ENCODE assay signal across 8 cellular contexts in genomic region chr7:2758673-2759603, GRCh38.
DNase-seq lines count a peak whose midpoint lies in the region; ATAC-seq and TF ChIP-seq lines count a peak whose summit lies in the region.

No MANE protein-coding gene starts in this region.

- TF ChIP-seq CTCF in PC-9 (conservative IDR thresholded peaks at IDR 0.05): no peak
- no peak for TF ChIP-seq CTCF in epithelial cell of esophagus (IDR thresholded peaks at IDR 0.05; ENCODE audit: insufficient read depth, low read depth, low read length, missing control alignments)

- peak overlapping the region; percentile 4; the same call in 1 of the 2 replicates for H3K4me3 ChIP-seq in GM08714 (ENCODE audit: low read length)
- H3K4me3 ChIP-seq in PC-9: peak overlapping the region; percentile 37; the same call in 1 of the 2 replicates
- no peak overlapping the region for H3K4me3 ChIP-seq in epithelial cell of esophagus (ENCODE audit: low read length)
- peak overlapping the region in 1 of 3 donors; percentile 6 for H3K4me3 ChIP-seq in skeletal muscle tissue (ENCODE audit: low read length in 3 of 3)

- no peak overlapping the region for H2AFZ ChIP-seq in PC-9

- peaks cover 62% of the 10 kb centered on the region for H3K79me2 ChIP-seq in PC-9 (ENCODE audit: low read depth)

- H3K9me3 ChIP-seq in PC-9 (ENCODE audit: insufficient read depth, low read depth) (no peaks in the 10 kb centered on the region), skeletal muscle tissue (ENCODE audit: control insufficient read depth in 3 of 3, low read length in 3 of 3) (no peaks in the 10 kb centered on the region)

- BruUV-seq in PC-9 (replicated peaks; lab: Mats Ljungman, UMichigan): TSS peak; percentile 63

- H3K4me1 ChIP-seq in PC-9 (replicated peaks; ENCODE audit: insufficient read depth) (peaks cover 60% of the 10 kb centered on the region), skeletal muscle tissue (ENCODE audit: control insufficient read depth in 3 of 3, insufficient read depth in 3 of 3, low read length in 3 of 3) (peaks cover 60 to 64% (median 63%) of the 10 kb centered on the region in 3 donors)

- H3K27me3 ChIP-seq in PC-9 (ENCODE audit: insufficient read depth, low read depth) (no peaks in the 10 kb centered on the region), skeletal muscle tissue (ENCODE audit: control insufficient read depth in 3 of 3, insufficient read depth in 3 of 3, low read length in 3 of 3) (no peaks in the 10 kb centered on the region)

- no peaks in the 10 kb centered on the region for H4K20me1 ChIP-seq in PC-9 (ENCODE audit: insufficient read depth)

- peak overlapping the region; percentile 93 for H3K27ac ChIP-seq in PC-9
- H3K27ac ChIP-seq in skeletal muscle tissue (ENCODE audit: low read depth, low read length): peak overlapping the region; percentile 82

- H3K4me2 ChIP-seq in PC-9: peak overlapping the region; percentile 75

- no peak for DNase-seq in PC-9
- DNase-seq in epithelial cell of esophagus (ENCODE audit: low read depth): peak; percentile 44
- no peak for DNase-seq in HUDEP-2 (lab: John Stamatoyannopoulos, UW; ENCODE audit: unreplicated experiment in 76 of 76)
- DNase-seq in HT-29 (ENCODE audit: low spot score): no peak

- CTCF ChIA-PET in PC-9 (lab: Charles Lee): interaction anchor here (1.4 kb wide), 1 partner anchor 26 kb away, joined by 4 read pairs; no protein-coding TSS in a partner anchor

- POLR2A ChIA-PET in PC-9 (lab: Charles Lee; ENCODE audit: unreplicated experiment): no interaction called here

- H3K36me3 ChIP-seq in PC-9 (ENCODE audit: low read depth): peaks cover 19% of the 10 kb centered on the region
- H3K36me3 ChIP-seq in skeletal muscle tissue (ENCODE audit: control insufficient read depth in 3 of 3, insufficient read depth in 3 of 3, low read length in 3 of 3): no peaks in the 10 kb centered on the region

- ATAC-seq in HG02610 (IDR thresholded peaks at IDR 0.05; ENCODE audit: unreplicated experiment) (no peak), GM21515 (IDR thresholded peaks at IDR 0.05; ENCODE audit: unreplicated experiment) (no peak)

- H3K9me2 ChIP-seq in PC-9 (ENCODE audit: insufficient read depth): no peaks in the 10 kb centered on the region

- H3F3A ChIP-seq in PC-9 (ENCODE audit: insufficient read depth, low read depth): peaks cover 63% of the 10 kb centered on the region

- intact Hi-C loops in PC-9 (cut with micrococcal nuclease; ENCODE audit: unreplicated experiment): loop anchor here (2.0 to 5.0 kb wide), 3 partner anchors 43 to 86 kb away; partner anchors contain the start of gene GNA12

- H3K9ac ChIP-seq in skeletal muscle tissue (ENCODE audit: low read depth in 1 of 3, low read length in 3 of 3): peak overlapping the region in 2 of 3 donors; percentile 24 to 26
